ENCODE assay signal across 14 cellular contexts in genomic region chr20:57928181-57928967, GRCh38.
DNase-seq lines count a peak whose midpoint lies in the region; ATAC-seq, FAIRE-seq and TF ChIP-seq lines count a peak whose summit lies in the region.
"Had no signal": no experiment of that assay in that cellular context is flagged by ENCODE, and none has a peak within 500 bp of the region (broad histone marks: within the 10 kb centered on the region; RNA-seq: fewer than 3 reads in every experiment).

No MANE protein-coding gene starts in this region.

- no peak for TF ChIP-seq CTCF in AG09309 (IDR thresholded peaks at IDR 0.05; ENCODE audit: control insufficient read depth, insufficient read depth, low read depth, low read length, missing control alignments)

- FAIRE-seq in H54 (lab: Jason Lieb, UNC) = no peak
- FAIRE-seq: endothelial cell of umbilical vein had no signal

- TF ChIP-seq POLR2A in H54 (IDR thresholded peaks at IDR 0.05; ENCODE audit: low read depth, low read length) = no peak

- ATAC-seq in GM18870 (IDR thresholded peaks at IDR 0.05; ENCODE audit: unreplicated experiment) (no peak), left lobe of liver (no peak)
- ATAC-seq: WTC11 had no signal

- DNase-seq in AG09309 (ENCODE audit: low read depth) (peak; percentile 41), H54 (ENCODE audit: insufficient read length, low spot score) (peak; percentile 59), amniotic stem cell (lab: John Stamatoyannopoulos, UW) (peak; percentile 14), kidney tubule cell (ENCODE audit: low spot score) (peak; percentile 49), left lobe of liver (ENCODE audit: low spot score) (no peak), NCI-H1092 (lab: John Stamatoyannopoulos, UW) (no peak), GOT3 (lab: John Stamatoyannopoulos, UW) (no peak)
- DNase-seq: activated CD8-positive, alpha-beta memory T cell treated with anti-CD3 and anti-CD28 coated beads for 24 hours; AML-193; amygdala; immature natural killer cell had no signal

- H3K4me3 ChIP-seq in AG09309 (ENCODE audit: control insufficient read depth, low read depth, low read length) = no peak overlapping the region

Comparison
In these comparisons a context has a peak if more than half of its experiments do, and no peak if none do; other contexts are left out.
1. DNase-seq: peak in AG09309 (single experiment), H54 (single experiment), amniotic stem cell (single experiment) and kidney tubule cell (single experiment); none in left lobe of liver (single experiment), NCI-H1092 (single experiment) and GOT3 (single experiment).